8 cellular contexts compared by ENCODE assay signal in the genomic region with DNA sequence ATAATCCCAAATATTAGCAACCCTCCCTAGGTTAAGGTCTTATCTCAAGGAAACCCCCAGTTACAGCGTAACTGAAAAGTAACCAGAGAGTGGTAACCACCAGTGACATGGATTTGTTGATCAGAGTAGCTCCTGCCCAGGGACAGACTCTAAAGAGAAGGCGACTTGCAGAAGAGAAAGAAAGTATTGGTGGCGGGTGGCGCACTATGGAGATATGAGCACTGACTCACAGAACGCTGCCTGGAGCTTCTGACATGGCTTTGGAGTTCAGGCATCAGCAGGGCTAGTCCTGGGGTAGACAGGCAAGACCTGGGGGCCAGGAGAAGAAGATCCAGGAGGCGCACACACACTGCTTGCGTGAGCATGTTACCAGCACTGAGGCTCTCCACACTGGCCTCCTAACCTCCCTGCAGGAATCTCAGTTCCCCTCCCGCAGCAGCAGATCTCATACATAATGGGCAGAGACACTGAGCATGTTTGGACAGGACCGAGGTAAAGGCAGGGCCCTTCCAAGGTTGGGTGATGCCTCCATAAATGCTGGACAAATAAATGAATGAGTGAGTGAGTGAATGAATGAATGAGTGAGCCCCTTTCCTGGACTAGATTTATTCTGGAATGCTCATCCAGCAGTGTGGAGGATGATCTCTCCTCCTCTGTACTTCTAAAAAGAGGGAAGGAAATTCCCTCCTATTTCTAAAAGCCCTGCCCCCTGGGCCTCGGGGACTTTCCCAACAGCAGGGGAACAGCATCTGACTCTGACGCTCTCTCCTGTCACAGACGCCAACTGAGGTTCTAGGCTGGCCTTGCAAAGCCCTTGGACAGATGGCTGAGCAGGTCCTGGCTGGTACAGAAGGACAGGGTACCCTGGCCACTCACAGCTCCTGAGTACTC.
DNase-seq lines count a peak whose midpoint lies in the region; ATAC-seq and TF ChIP-seq lines count a peak whose summit lies in the region.

No MANE protein-coding gene starts in this region.

- in situ Hi-C loops in astrocyte of the spinal cord (cut with HindIII; ENCODE audit: low sequenced_read_pairs) = no loop called here

- intact Hi-C loops in right lobe of liver (cut with DNase I) = no loop called here

- H3K4me3 ChIP-seq in astrocyte of the spinal cord (ENCODE audit: low read depth, low read length) (no peak overlapping the region), right lobe of liver (no peak overlapping the region), upper lobe of left lung (no peak overlapping the region)

- H3K4me1 ChIP-seq in right lobe of liver = peaks cover 0 to 3% (median 0%) of the 10 kb centered on the region in 4 donors
- peaks cover 36 to 61% (median 54%) of the 10 kb centered on the region in 4 donors for H3K4me1 ChIP-seq in upper lobe of left lung

- H3K27ac ChIP-seq in right lobe of liver (no peak overlapping the region), upper lobe of left lung (peak overlapping the region; percentile 70 to 84 (median 80))

- 66% methylated on average over 10 of the region's 12 CpGs for WGBS in right lobe of liver (ENCODE audit: insufficient coverage, low coverage, low lambda C conversion rate, missing lambda C conversion rate)
- WGBS in upper lobe of left lung, 2 donors = 68 to 73% methylated on average over 8 to 12 of the region's 12 CpGs

- H3K27me3 ChIP-seq in right lobe of liver = no peaks in the 10 kb centered on the region
- H3K27me3 ChIP-seq in upper lobe of left lung = no peaks in the 10 kb centered on the region

- peak in 1 of 4 donors; percentile 45 for TF ChIP-seq EP300 in upper lobe of left lung (IDR thresholded peaks at IDR 0.05)

- no peaks in the 10 kb centered on the region for H3K9me3 ChIP-seq in right lobe of liver
- no peaks in the 10 kb centered on the region for H3K9me3 ChIP-seq in upper lobe of left lung

- H3K36me3 ChIP-seq in right lobe of liver (peaks cover 0 to 8% (median 0%) of the 10 kb centered on the region in 4 donors), upper lobe of left lung (peaks cover 0 to 13% (median 8%) of the 10 kb centered on the region in 4 donors)

- DNase-seq in activated effector memory CD4-positive, alpha-beta T cell treated with anti-CD3 and anti-CD28 coated beads, Interleukin-2, amount 50 U/mL, for 16 hours = peak; percentile 68
- no peak for DNase-seq in activated effector memory CD4-positive, alpha-beta T cell treated with Interleukin-2 at 50 U/mL for 16 hours
- DNase-seq in astrocyte of the spinal cord (ENCODE audit: low read depth, low spot score) (peak; percentile 49), right lobe of liver (peak in 1 of 3 donors; percentile 54), upper lobe of left lung (peak in 1 of 2 donors; percentile 84), NCI-H187 treated with DMSO at 0.1 percent for 48 hours (lab: John Stamatoyannopoulos, UW) (no peak), T1000 (lab: John Stamatoyannopoulos, UW) (no peak)

- TF ChIP-seq POLR2A in right lobe of liver (IDR thresholded peaks at IDR 0.05) (peak; percentile 13), upper lobe of left lung (IDR thresholded peaks at IDR 0.05) (peak in 2 of 4 donors; percentile 32 to 77)

- TF ChIP-seq CTCF in astrocyte of the spinal cord (IDR thresholded peaks at IDR 0.05; ENCODE audit: low read depth, low read length) = no peak
- TF ChIP-seq CTCF in right lobe of liver (IDR thresholded peaks at IDR 0.05) = no peak
- no peak for TF ChIP-seq CTCF in upper lobe of left lung (IDR thresholded peaks at IDR 0.05)

- ATAC-seq in right lobe of liver (peak; percentile 47 to 69 (median 63)), upper lobe of left lung (ENCODE audit: low FRiP score in 2 of 2) (peak in 1 of 2 donors; percentile 74), HG02885 (IDR thresholded peaks at IDR 0.05; ENCODE audit: poor library complexity, unreplicated experiment) (no peak)

Comparison
In these comparisons a context has a peak if more than half of its experiments do, and no peak if none do; other contexts are left out.
1. DNase-seq: peak in activated effector memory CD4-positive, alpha-beta T cell treated with anti-CD3 and anti-CD28 coated beads, Interleukin-2, amount 50 U/mL, for 16 hours (single experiment) and astrocyte of the spinal cord (single experiment); none in activated effector memory CD4-positive, alpha-beta T cell treated with Interleukin-2 at 50 U/mL for 16 hours (single experiment), NCI-H187 treated with DMSO at 0.1 percent for 48 hours (single experiment) and T1000 (single experiment).
2. H3K27ac ChIP-seq: peak in upper lobe of left lung (4 of 4); none in right lobe of liver (0 of 3).